8 cellular contexts compared by ENCODE assay signal in the genomic region with DNA sequence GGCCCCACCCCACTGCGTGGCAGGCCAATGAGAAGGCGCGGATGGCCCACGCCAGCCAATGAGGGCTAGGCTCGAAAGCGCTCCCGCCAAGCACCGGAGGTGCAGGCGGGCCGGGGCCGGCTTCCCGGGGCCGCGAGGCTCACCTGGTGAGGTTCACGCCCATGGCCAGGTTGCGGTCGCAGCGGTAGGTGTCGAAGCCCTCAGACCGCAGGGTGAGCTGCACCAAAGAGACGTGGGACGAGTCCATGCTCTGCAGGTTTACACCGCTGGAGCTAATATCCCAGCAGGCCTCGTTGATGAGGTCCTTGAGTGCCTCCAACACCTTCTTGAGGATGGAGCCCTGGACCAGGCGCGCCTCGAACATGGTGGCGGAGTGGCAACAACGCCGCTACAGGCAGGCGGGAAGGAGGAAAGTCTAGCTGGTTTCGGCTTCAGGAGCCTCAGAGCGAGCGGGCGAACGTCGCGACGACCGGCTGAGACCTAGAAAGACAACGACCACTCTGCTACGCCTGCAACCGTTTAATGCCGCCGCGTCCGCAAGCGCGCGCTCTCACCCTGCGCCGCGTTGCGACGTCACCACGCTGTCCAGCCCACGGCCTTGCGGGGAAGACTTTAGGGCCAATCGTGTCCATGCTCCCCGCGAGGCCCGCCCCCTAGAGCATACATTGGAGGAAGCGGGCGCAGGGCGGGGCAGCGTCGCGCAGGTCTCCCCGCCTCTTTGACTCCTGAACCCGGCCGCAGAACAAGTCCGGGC. TPM values are rescaled to one million over a fixed set of nuclear protein-coding genes. Genes with fewer than 3 reads are reported as not detected.
DNase-seq lines count a peak whose midpoint lies in the region; TF ChIP-seq lines count a peak whose summit lies in the region.

Gene PCNA, minus strand, starts transcription at position 524 of the 754 bp plus-strand sequence. Its CDS starts 160 bp downstream, at position 364.

- H3K27ac ChIP-seq in neuronal stem cell (replicated peaks; ENCODE audit: low read length): peak within 1 kb of the TSS; percentile 83

- CTCF ChIA-PET in activated naive CD4-positive, alpha-beta T cell treated with anti-CD3 and anti-CD28 coated beads for 36 hours (lab: Charles Lee): interaction anchor here (0.6 to 2.7 kb wide), 9 partner anchors 8 to 357 kb away, joined by 3 to 14 read pairs (median 3); no protein-coding TSS in a partner anchor

- H3K27ac Mint-ChIP-seq in activated naive CD4-positive, alpha-beta T cell treated with anti-CD3 and anti-CD28 coated beads for 36 hours: peak within 1 kb of the TSS; percentile 99

- H3K36me3 Mint-ChIP-seq in activated naive CD4-positive, alpha-beta T cell treated with anti-CD3 and anti-CD28 coated beads for 36 hours (ENCODE audit: low read depth): peaks cover 42% of the 10 kb centered on the region

- peaks cover 9% of the 10 kb centered on the region for H3K79me1 ChIP-seq in neuronal stem cell (ENCODE audit: low read depth, low read length)

- H2BK15ac ChIP-seq in neuronal stem cell (ENCODE audit: low read length): no peak within 1 kb of the TSS

- H3K4me3 ChIP-seq in HFF-Myc (replicated peaks; ENCODE audit: low read depth, low read length) (peak within 1 kb of the TSS; percentile 83), neuronal stem cell (ENCODE audit: low read length in 2 of 2) (peak within 1 kb of the TSS; percentile 78 to 86)

- intact Hi-C loops in activated naive CD4-positive, alpha-beta T cell treated with anti-CD3 and anti-CD28 coated beads for 36 hours (cut with micrococcal nuclease): loop anchor here (1.0 to 10.0 kb wide), 4 partner anchors 8 to 392 kb away; partner anchors contain the start of gene CDS2

- peak within 1 kb of the TSS; percentile 99 for H3K9ac ChIP-seq in neuronal stem cell (ENCODE audit: low read depth, low read length, poor library complexity)

- H3K4ac ChIP-seq in neuronal stem cell (ENCODE audit: low read length): peak within 1 kb of the TSS; percentile 90

- DNase-seq in GM03348 (ENCODE audit: low spot score) (peak; percentile 97), HFF-Myc (ENCODE audit: extremely low read depth, low read depth) (peak; percentile 90), NAMALWA (ENCODE audit: low spot score) (peak; percentile 98), SK-N-DZ (ENCODE audit: low spot score) (peak; percentile 97), foreskin melanocyte (peak; percentile 98), neuronal stem cell (ENCODE audit: low spot score) (peak; percentile 95)
- peak; percentile 99 for DNase-seq in activated naive CD4-positive, alpha-beta T cell treated with anti-CD3 and anti-CD28 coated beads for 36 hours

- H3K36me3 ChIP-seq in neuronal stem cell (replicated peaks in 1 of 2; ENCODE audit: control insufficient read depth in 2 of 2, insufficient read depth in 2 of 2, low read length in 2 of 2): peaks cover 20 to 45% of the 10 kb centered on the region in 2 donors

- H2BK12ac ChIP-seq in neuronal stem cell (ENCODE audit: low read length): no peak within 1 kb of the TSS

- H2AFZ ChIP-seq in neuronal stem cell (ENCODE audit: low read length): peak within 1 kb of the TSS; percentile 69

- no peak within 1 kb of the TSS for H2BK120ac ChIP-seq in neuronal stem cell (ENCODE audit: low read depth, low read length)

- H3K4me2 ChIP-seq in neuronal stem cell (ENCODE audit: insufficient read depth, low read length, poor library complexity, severe bottlenecking): peak within 1 kb of the TSS; percentile 84

- peaks cover 0 to 19% of the 10 kb centered on the region in 2 donors for H3K4me1 ChIP-seq in neuronal stem cell (ENCODE audit: control insufficient read depth in 2 of 2, insufficient read depth in 1 of 2, low read depth in 1 of 2, low read length in 2 of 2)

- no peak within 1 kb of the TSS for H3K14ac ChIP-seq in neuronal stem cell (ENCODE audit: low read length)

- H3K9me3 Mint-ChIP-seq in activated naive CD4-positive, alpha-beta T cell treated with anti-CD3 and anti-CD28 coated beads for 36 hours: no peaks in the 10 kb centered on the region

- H4K8ac ChIP-seq in neuronal stem cell (ENCODE audit: low read depth, low read length): no peak within 1 kb of the TSS

- H3K27me3 ChIP-seq in neuronal stem cell (ENCODE audit: control insufficient read depth in 3 of 3, insufficient read depth in 3 of 3, low read depth in 1 of 3, low read length in 3 of 3): no peaks in the 10 kb centered on the region

- peak within 1 kb of the TSS; percentile 97 for H3K18ac ChIP-seq in neuronal stem cell (ENCODE audit: low read length)

- H2BK5ac ChIP-seq in neuronal stem cell (ENCODE audit: low read length): peak within 1 kb of the TSS; percentile 87

- no peak within 1 kb of the TSS for H4K91ac ChIP-seq in neuronal stem cell (ENCODE audit: low read depth, low read length, poor library complexity)

- H3K27me3 Mint-ChIP-seq in activated naive CD4-positive, alpha-beta T cell treated with anti-CD3 and anti-CD28 coated beads for 36 hours (ENCODE audit: low read depth): no peaks in the 10 kb centered on the region

- no peaks in the 10 kb centered on the region for H3K9me3 ChIP-seq in neuronal stem cell (replicated peaks in 1 of 2; ENCODE audit: control insufficient read depth in 2 of 2, insufficient read depth in 1 of 2, low read depth in 1 of 2, low read length in 2 of 2)

- H3K4me1 Mint-ChIP-seq in activated naive CD4-positive, alpha-beta T cell treated with anti-CD3 and anti-CD28 coated beads for 36 hours (ENCODE audit: low read depth): peaks cover 44% of the 10 kb centered on the region

- TF ChIP-seq CTCF in HFF-Myc (IDR thresholded peaks at IDR 0.05; ENCODE audit: low read depth, low read length, missing control alignments) (no peak), subcutaneous adipose tissue (IDR thresholded peaks at IDR 0.05; ENCODE audit: low read depth) (no peak)

- no CpG with 5 or more reads among the region's 72 CpGs for WGBS in neuronal stem cell (ENCODE audit: extremely low coverage in 2 of 2, insufficient read length in 2 of 2, insufficient replicate concordance in 1 of 2), 2 donors

- H3K4me3 Mint-ChIP-seq in activated naive CD4-positive, alpha-beta T cell treated with anti-CD3 and anti-CD28 coated beads for 36 hours: peak within 1 kb of the TSS; percentile 93

- H2AK5ac ChIP-seq in neuronal stem cell (ENCODE audit: low read depth, low read length): no peak within 1 kb of the TSS

- H3K23ac ChIP-seq in neuronal stem cell (ENCODE audit: low read depth, low read length, poor library complexity): peak within 1 kb of the TSS; percentile 87

RNA-seq across cellular contexts. Expression of gene PCNA, which starts in this region (rescaled TPM):
- 918 and 1,013 TPM in 2 replicates for polyA plus RNA-seq in SK-N-DZ (2014; cell fraction: cytosol; rRNA removed)
- 512 and 516 TPM in 2 replicates for polyA plus RNA-seq in SK-N-DZ (2014; cell fraction: nucleus; rRNA removed)
- 100 to 1,000 TPM; 631 to 641 TPM for total RNA-seq in activated naive CD4-positive, alpha-beta T cell treated with anti-CD3 and anti-CD28 coated beads for 36 hours
- polyA plus RNA-seq in neuronal stem cell (2013, experiment 1 of 2): 214 TPM
- 222 TPM for polyA plus RNA-seq in neuronal stem cell (2013, experiment 2 of 2)
- 10 to 100 TPM; 26.6 to 51.7 (median 30.7) TPM for total RNA-seq in subcutaneous adipose tissue

Comparison
In these comparisons a context has a peak if more than half of its experiments do, and no peak if none do; other contexts are left out.
1. Peak in every context shown above with its lines: DNase-seq, H3K4me3 ChIP-seq and H3K27ac ChIP-seq.
2. RNA of gene PCNA (total RNA-seq): 631 to 641 TPM in activated naive CD4-positive, alpha-beta T cell treated with anti-CD3 and anti-CD28 coated beads for 36 hours; 26.6 to 51.7 TPM in subcutaneous adipose tissue; every median in the first group is over 10 times any median in the second.